In genomic region chr7:37349979-37350590, GRCh38 we compare ENCODE assay signal across 12 cellular contexts.
A peak's percentile ranks its signal among the peaks of the same experiment; 100 is the strongest.
DNase-seq lines count a peak whose midpoint lies in the region; ATAC-seq and TF ChIP-seq lines count a peak whose summit lies in the region.
"Had no signal": no experiment of that assay in that cellular context is flagged by ENCODE, and none has a peak within 500 bp of the region (broad histone marks: within the 10 kb centered on the region; RNA-seq: fewer than 3 reads in every experiment).

No MANE protein-coding gene starts in this region.

- intact Hi-C loops in OCI-LY7 (cut with micrococcal nuclease; ENCODE audit: unreplicated experiment) = loop anchor here (5.0 to 10.0 kb wide), 2 partner anchors 133 to 145 kb away; no protein-coding TSS in a partner anchor
- intact Hi-C loops in mucosa of descending colon (cut with DNase I, micrococcal nuclease) = no loop called here
- intact Hi-C loops in aorta (cut with DNase I) = loop anchor here in 1 of 2 donors (5.0 kb wide), 1 partner anchor 827 kb away; the partner anchor contains the start of gene STARD3NL
- intact Hi-C loops in left ventricle myocardium superior (cut with micrococcal nuclease) = no loop called here

- no peak for TF ChIP-seq CTCF in OCI-LY7 (conservative IDR thresholded peaks at IDR 0.05; ENCODE audit: low read length)
- no peak for TF ChIP-seq CTCF in mucosa of descending colon (IDR thresholded peaks at IDR 0.05)

- H2AFZ ChIP-seq in OCI-LY7 (ENCODE audit: low read length) = peak overlapping the region; percentile 18; the same call in 1 of the 2 replicates
- H2AFZ ChIP-seq: GM23338 had no signal

- ATAC-seq in GM21423 (IDR thresholded peaks at IDR 0.05; ENCODE audit: unreplicated experiment) (peak; percentile 30), mucosa of descending colon (peak; percentile 16), aorta (ENCODE audit: low FRiP score) (no peak), HG02798 (IDR thresholded peaks at IDR 0.05; ENCODE audit: poor library complexity, unreplicated experiment) (no peak), left ventricle myocardium superior (no peak)
- ATAC-seq: GM23338 had no signal

- H3K27ac ChIP-seq in OCI-LY7 (ENCODE audit: low read depth, low read length, poor library complexity, severe bottlenecking) (no peak overlapping the region), aorta (ENCODE audit: low read depth in 1 of 2, low read length in 2 of 2) (peak overlapping the region in 1 of 2 donors; percentile 10)
- H3K27ac ChIP-seq: breast epithelium, skin epidermis had no signal

- no peaks in the 10 kb centered on the region for H3K79me2 ChIP-seq in OCI-LY7 (ENCODE audit: insufficient read depth, low read depth, low read length)

- CTCF ChIA-PET in OCI-LY7 (lab: Charles Lee; ENCODE audit: unreplicated experiment) = no interaction called here

- no peaks in the 10 kb centered on the region for H3K27me3 ChIP-seq in aorta (ENCODE audit: control insufficient read depth in 1 of 2, insufficient read depth in 2 of 2, low read length in 1 of 2)
- H3K27me3 ChIP-seq: breast epithelium had no signal

- no peaks in the 10 kb centered on the region for H3K36me3 ChIP-seq in OCI-LY7 (ENCODE audit: insufficient read depth, low read length)
- no peaks in the 10 kb centered on the region for H3K36me3 ChIP-seq in mucosa of descending colon (ENCODE audit: low read depth)
- H3K36me3 ChIP-seq in aorta (ENCODE audit: control insufficient read depth in 1 of 2, insufficient read depth in 2 of 2, low read length in 1 of 2) = no peaks in the 10 kb centered on the region
- H3K36me3 ChIP-seq: breast epithelium had no signal

- no peaks in the 10 kb centered on the region for H3K9me2 ChIP-seq in OCI-LY7 (ENCODE audit: insufficient read depth, low read length)

- H3K9me3 ChIP-seq in OCI-LY7 (ENCODE audit: low read length) = no peaks in the 10 kb centered on the region; the same call in 1 of the 2 replicates
- H3K9me3 ChIP-seq in mucosa of descending colon = no peaks in the 10 kb centered on the region
- H3K9me3 ChIP-seq in aorta (ENCODE audit: control insufficient read depth, low read length) = no peaks in the 10 kb centered on the region
- H3K9me3 ChIP-seq: breast epithelium had no signal

- H3K4me3 ChIP-seq in OCI-LY7 (ENCODE audit: low read depth, low read length, poor library complexity, severe bottlenecking) (no peak overlapping the region), mucosa of descending colon (no peak overlapping the region), aorta (ENCODE audit: low read length in 2 of 2) (no peak overlapping the region)
- H3K4me3 ChIP-seq: breast epithelium, GM23338, skin epidermis had no signal

- 60 to 67% methylated on average over 8 of the region's 8 CpGs for WGBS in aorta, 2 donors

- DNase-seq in GF-D8 (lab: John Stamatoyannopoulos, UW) (peak; percentile 52), OCI-LY7 (ENCODE audit: low spot score) (peak; percentile 38), mucosa of descending colon (no peak), kidney glomerular epithelial cell (lab: John Stamatoyannopoulos, UW) (no peak), aorta (no peak), left ventricle myocardium superior (no peak)
- DNase-seq: NCI-H1092 treated with DMSO at 0.1 percent for 48 hours had no signal

- BruUV-seq in OCI-LY7 (replicated peaks; lab: Mats Ljungman, UMichigan) = no TSS peak

- no peaks in the 10 kb centered on the region for H4K20me1 ChIP-seq in OCI-LY7 (ENCODE audit: insufficient read depth, low read length)

- H3K4me1 ChIP-seq in OCI-LY7 (ENCODE audit: insufficient read depth, low read length, poor library complexity, severe bottlenecking) (peaks cover 37% of the 10 kb centered on the region), mucosa of descending colon (ENCODE audit: low read depth) (no peaks in the 10 kb centered on the region), aorta (ENCODE audit: control insufficient read depth in 1 of 2, insufficient read depth in 2 of 2, low read length in 2 of 2) (peaks cover 0 to 2% of the 10 kb centered on the region in 2 donors)
- H3K4me1 ChIP-seq: breast epithelium had no signal

- POLR2A ChIA-PET in OCI-LY7 (lab: Charles Lee) = interaction anchor here (1.8 kb wide), 1 partner anchor 149 kb away, joined by 6 read pairs; no protein-coding TSS in a partner anchor

- peak overlapping the region; percentile 49 for H3K4me2 ChIP-seq in OCI-LY7 (ENCODE audit: low read length)
- H3K4me2 ChIP-seq: GM23338 had no signal

Comparison
In these comparisons a context has a peak if more than half of its experiments do, and no peak if none do; other contexts are left out.
1. DNase-seq: peak in GF-D8 (single experiment) and OCI-LY7 (single experiment); none in mucosa of descending colon (0 of 3), kidney glomerular epithelial cell (single experiment), aorta (0 of 2) and left ventricle myocardium superior (single experiment).
2. ATAC-seq: peak in GM21423 (single experiment) and mucosa of descending colon (single experiment); none in aorta (single experiment), HG02798 (single experiment) and left ventricle myocardium superior (single experiment).